Comparison of ENCODE assay signal across 24 cellular contexts in genomic region chr6:163199371-163199770, GRCh38.
A peak's percentile ranks its signal among the peaks of the same experiment; 100 is the strongest.
DNase-seq lines count a peak whose midpoint lies in the region; TF ChIP-seq lines count a peak whose summit lies in the region.
"Had no signal": no experiment of that assay in that cellular context is flagged by ENCODE, and none has a peak within 500 bp of the region (broad histone marks: within the 10 kb centered on the region; RNA-seq: fewer than 3 reads in every experiment).

No MANE protein-coding gene starts in this region.

- H3K4me3 ChIP-seq in mesendoderm (ENCODE audit: low read length), result no peak overlapping the region
- H3K4me3 ChIP-seq: MG63, SJSA1 had no signal

- H3K9ac ChIP-seq in mesendoderm (ENCODE audit: low read length), result no peak overlapping the region

- no peak overlapping the region for H2BK5ac ChIP-seq in mesendoderm (ENCODE audit: low read length)

- no peak overlapping the region for H3K56ac ChIP-seq in mesendoderm (ENCODE audit: low read length)

- in situ Hi-C loops in GM13976 (cut with MboI; ENCODE audit: low sequenced_read_pairs, unreplicated experiment), result loop anchor here (25.0 kb wide), 1 partner anchor 763 kb away; no protein-coding TSS in a partner anchor

- H3K79me2 ChIP-seq in mesendoderm (ENCODE audit: control insufficient read depth, insufficient read depth, low read length), result no peaks in the 10 kb centered on the region

- no peak overlapping the region for H4K5ac ChIP-seq in mesendoderm (ENCODE audit: low read length)

- no peak for TF ChIP-seq CTCF in GM13976 (IDR thresholded peaks at IDR 0.05; ENCODE audit: borderline replicate concordance, control extremely low read depth, extremely low read depth, insufficient read depth, missing control alignments)

- H3K4me1 ChIP-seq in mesendoderm (ENCODE audit: control insufficient read depth, low read depth, low read length), result no peaks in the 10 kb centered on the region
- H3K4me1 ChIP-seq: SJSA1 had no signal

- H3K18ac ChIP-seq in mesendoderm (ENCODE audit: low read length), result no peak overlapping the region

- no peak overlapping the region for H3K4me2 ChIP-seq in mesendoderm (ENCODE audit: low read length)

- H2AK5ac ChIP-seq in mesendoderm (ENCODE audit: low read length), result no peak overlapping the region

- H2BK120ac ChIP-seq in mesendoderm (ENCODE audit: low read depth, low read length), result no peak overlapping the region

- DNase-seq in ELF-1 (ENCODE audit: low read depth, low spot score) (peak; percentile 86), ecto neural progenitor cell (ENCODE audit: low spot score) (peak; percentile 48), mesendoderm (peak; percentile 14), renal cortical epithelial cell (ENCODE audit: low read depth) (peak; percentile 2), OCI-M1 (lab: John Stamatoyannopoulos, UW) (no peak), DMS 273 treated with DMSO at 0.1 percent for 48 hours (lab: John Stamatoyannopoulos, UW) (no peak), GM13976 (ENCODE audit: low spot score) (no peak)
- DNase-seq in stimulated activated CD4-positive, alpha-beta T cell treated with anti-CD3 and anti-CD28 coated beads, Interleukin-12 subunit alpha, Interleukin-12 subunit beta, amount 100 ng/mL, for 4 hours, result no peak
- DNase-seq: 8988T; ACHN; CD4-positive, CD25-positive, alpha-beta regulatory T cell; DMS53; GF-D8; IMR-90; KG1; MG63; NCI-H1105 treated with DMSO at 0.1 percent for 48 hours; NCI-H146; NCI-H2029; NCI-H446 treated with DMSO at 0.1 percent for 48 hours; NCI-H526; Right ventricle myocardium superior; RPMI8226 had no signal

- H3K36me3 ChIP-seq in mesendoderm (ENCODE audit: control insufficient read depth, insufficient read depth, low read length), result no peaks in the 10 kb centered on the region
- H3K36me3 ChIP-seq: MG63, SJSA1 had no signal

- no peak overlapping the region for H4K8ac ChIP-seq in mesendoderm (ENCODE audit: low read depth, low read length)

- no peaks in the 10 kb centered on the region for H3K79me1 ChIP-seq in mesendoderm (ENCODE audit: low read length)

- H2BK15ac ChIP-seq in mesendoderm (replicated peaks; ENCODE audit: low read depth), result no peak overlapping the region

- H3K4ac ChIP-seq in mesendoderm (ENCODE audit: low read depth, low read length), result no peak overlapping the region

- no peaks in the 10 kb centered on the region for H3K27me3 ChIP-seq in mesendoderm (ENCODE audit: insufficient read depth, low read length, poor library complexity)
- H3K27me3 ChIP-seq: MG63, SJSA1 had no signal

- H3K23ac ChIP-seq in mesendoderm (ENCODE audit: low read length), result no peak overlapping the region

- WGBS in mesendoderm (ENCODE audit: extremely low coverage, insufficient coverage, low lambda C conversion rate), result no CpG with 5 or more reads among the region's 4 CpGs

- H3K27ac ChIP-seq in mesendoderm (ENCODE audit: low read depth, low read length), result no peak overlapping the region
- H3K27ac ChIP-seq: SJSA1 had no signal

Comparison
In these comparisons a context has a peak if more than half of its experiments do, and no peak if none do; other contexts are left out.
1. DNase-seq: peak in ELF-1 (single experiment), ecto neural progenitor cell (single experiment), mesendoderm (single experiment) and renal cortical epithelial cell (single experiment); none in OCI-M1 (single experiment), stimulated activated CD4-positive, alpha-beta T cell treated with anti-CD3 and anti-CD28 coated beads, Interleukin-12 subunit alpha, Interleukin-12 subunit beta, amount 100 ng/mL, for 4 hours (single experiment), DMS 273 treated with DMSO at 0.1 percent for 48 hours (single experiment) and GM13976 (single experiment).